In the genomic region with DNA sequence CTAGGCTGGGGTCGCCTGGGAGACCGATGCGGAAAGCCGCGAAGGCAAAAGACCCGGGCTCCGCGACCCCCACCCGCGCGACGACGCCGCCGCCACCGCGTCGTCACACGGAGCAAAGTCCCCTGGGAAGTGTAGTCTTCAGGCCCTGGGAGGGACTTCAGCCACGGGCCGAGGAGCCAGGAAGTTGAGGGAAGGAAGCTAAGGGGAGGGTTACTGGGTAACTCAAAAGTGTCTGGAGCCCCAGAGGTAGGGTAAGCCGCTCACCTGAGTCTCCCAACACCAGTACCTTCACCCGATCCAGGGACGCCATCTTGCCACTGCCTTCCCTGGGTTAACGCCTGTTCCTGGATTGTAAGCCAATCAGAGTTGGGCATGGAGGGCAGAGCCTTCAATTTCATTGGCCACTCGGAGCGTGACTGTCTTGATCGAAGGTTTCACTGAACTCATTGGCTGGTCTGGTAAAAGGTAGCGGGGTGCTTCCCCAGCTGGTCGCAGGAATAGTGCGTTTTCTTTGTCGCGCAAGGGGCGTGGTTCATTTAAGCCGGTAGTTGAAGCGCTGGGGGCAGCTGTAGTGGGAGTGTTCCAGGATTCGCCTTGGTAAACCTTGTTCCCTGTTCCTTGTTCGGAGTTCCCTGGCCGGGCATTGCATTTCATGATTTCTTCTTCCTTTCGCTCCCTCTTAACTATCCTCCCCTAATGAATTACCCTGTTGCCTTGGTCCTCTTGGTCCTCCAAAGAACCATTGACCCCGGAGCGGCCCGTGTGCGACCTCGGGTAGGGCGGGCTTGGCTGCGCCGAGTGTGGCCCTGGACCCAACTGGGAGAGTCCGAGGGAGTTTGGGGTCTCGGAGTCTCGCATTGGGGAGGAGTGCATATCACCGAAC, we compare ENCODE assay signal across 8 cellular contexts. TPM values are rescaled to one million over a fixed set of nuclear protein-coding genes. Genes with fewer than 3 reads are reported as not detected.
A peak's percentile ranks its signal among the peaks of the same experiment; 100 is the strongest.
DNase-seq lines count a peak whose midpoint lies in the region; ATAC-seq and TF ChIP-seq lines count a peak whose summit lies in the region.

Gene GTF2E1 (plus strand): TSS at position 547 of the 883 bp plus-strand sequence. CDS start 7,809 bp downstream, outside the sequence.
Gene RABL3 (minus strand): TSS at position 319 of the 883 bp plus-strand sequence. CDS start 9 bp downstream, at position 310.

- peak within 1 kb of the TSS; percentile 97 for H3K4me2 ChIP-seq in DOHH2 (ENCODE audit: low read length)
- peak within 1 kb of the TSS; percentile 99 for H3K4me2 ChIP-seq in GM23338

- H3K27me3 Mint-ChIP-seq in GM23338 (ENCODE audit: insufficient read depth, low read depth, poor library complexity) (peaks cover 14% of the 10 kb centered on the region), naive B cell (no peaks in the 10 kb centered on the region)
- H3K27me3 Mint-ChIP-seq in stimulated activated memory B cell treated with anti-CD40 and anti-IgM and Interleukin-4, amounts not matched to agents 10 μg/mL and 1 μg/mL and 100 μg/mL, for 72 hours = no peaks in the 10 kb centered on the region

- H3K9me2 ChIP-seq in DOHH2 (replicated peaks; ENCODE audit: control insufficient read depth, low read length) (no peaks in the 10 kb centered on the region), GM23338 (ENCODE audit: insufficient read depth) (0 out of 2 replicates have a peak, but pooled peaks cover 4% of the 10 kb centered on the region)

- H3K4me3 Mint-ChIP-seq in GM23338 (peak within 1 kb of the TSS; percentile 85), naive B cell (peak within 1 kb of the TSS; percentile 82 to 99 (median 96))
- peak within 1 kb of the TSS; percentile 96 for H3K4me3 Mint-ChIP-seq in stimulated activated memory B cell treated with anti-CD40 and anti-IgM and Interleukin-4, amounts not matched to agents 10 μg/mL and 1 μg/mL and 100 μg/mL, for 72 hours

- H3K27ac ChIP-seq in DOHH2 (ENCODE audit: low read depth, low read length) (peak within 1 kb of the TSS; percentile 85), GM23338 (ENCODE audit: low read depth) (peak within 1 kb of the TSS; percentile 83)

- H3K4me3 ChIP-seq in DOHH2 (ENCODE audit: low read length) = peak within 1 kb of the TSS; percentile 98
- H3K4me3 ChIP-seq in GM23338 = peak within 1 kb of the TSS; percentile 75

- H3K9me3 Mint-ChIP-seq in GM23338 (peaks cover 33% of the 10 kb centered on the region), naive B cell (no peaks in the 10 kb centered on the region)
- H3K9me3 Mint-ChIP-seq in stimulated activated memory B cell treated with anti-CD40 and anti-IgM and Interleukin-4, amounts not matched to agents 10 μg/mL and 1 μg/mL and 100 μg/mL, for 72 hours = no peaks in the 10 kb centered on the region

- H3K4me1 Mint-ChIP-seq in GM23338 (peaks cover 24% of the 10 kb centered on the region), naive B cell (peaks cover 30 to 47% (median 42%) of the 10 kb centered on the region in 3 donors)
- H3K4me1 Mint-ChIP-seq in stimulated activated memory B cell treated with anti-CD40 and anti-IgM and Interleukin-4, amounts not matched to agents 10 μg/mL and 1 μg/mL and 100 μg/mL, for 72 hours = peaks cover 41% of the 10 kb centered on the region

- H3K4me1 ChIP-seq in DOHH2 (ENCODE audit: control insufficient read depth, low read length) = peaks cover 26% of the 10 kb centered on the region
- H3K4me1 ChIP-seq in GM23338 (ENCODE audit: insufficient read depth) = peaks cover 16% of the 10 kb centered on the region

- no peak for TF ChIP-seq CTCF in DOHH2 (IDR thresholded peaks at IDR 0.05; ENCODE audit: low read depth, low read length, poor library complexity, severe bottlenecking)
- TF ChIP-seq CTCF in GM23338 (conservative IDR thresholded peaks at IDR 0.05; ENCODE audit: low read depth in 2 of 2) = no peak

- H3K9me3 ChIP-seq in DOHH2 (ENCODE audit: control insufficient read depth, insufficient read depth, low read length) = no peaks in the 10 kb centered on the region

- H3K79me2 ChIP-seq in DOHH2 (ENCODE audit: control insufficient read depth, low read length) (peaks cover 70% of the 10 kb centered on the region), GM23338 (replicated peaks; ENCODE audit: insufficient read depth) (peaks cover 47% of the 10 kb centered on the region)

- peak within 1 kb of the TSS; percentile 92 for H3K27ac Mint-ChIP-seq in GM23338
- H3K27ac Mint-ChIP-seq in naive B cell = peak within 1 kb of the TSS; percentile 96 to 99 (median 99)
- H3K27ac Mint-ChIP-seq in stimulated activated memory B cell treated with anti-CD40 and anti-IgM and Interleukin-4, amounts not matched to agents 10 μg/mL and 1 μg/mL and 100 μg/mL, for 72 hours = peak within 1 kb of the TSS; percentile 99

- H3K36me3 ChIP-seq in DOHH2 (ENCODE audit: control insufficient read depth, low read length) (peaks cover 26% of the 10 kb centered on the region), GM23338 (ENCODE audit: insufficient read depth) (peaks cover 5% of the 10 kb centered on the region; the same call in 1 of the 2 replicates)

- H2AFZ ChIP-seq in GM23338 = no peak within 1 kb of the TSS

- H4K20me1 ChIP-seq in DOHH2 (ENCODE audit: control insufficient read depth, insufficient read depth, low read depth, low read length) (no peaks in the 10 kb centered on the region), GM23338 (replicated peaks; ENCODE audit: insufficient read depth) (peaks cover 5% of the 10 kb centered on the region; the same call in 1 of the 2 replicates)

- H3K27me3 ChIP-seq in DOHH2 (ENCODE audit: control insufficient read depth, low read length) = no peaks in the 10 kb centered on the region
- H3K27me3 ChIP-seq in GM23338 (ENCODE audit: insufficient read depth) = no peaks in the 10 kb centered on the region

- H3K36me3 Mint-ChIP-seq in GM23338 (ENCODE audit: low read depth) (peaks cover 60% of the 10 kb centered on the region), naive B cell (peaks cover 0 to under 1% of the 10 kb centered on the region in 2 donors)
- peaks cover 6% of the 10 kb centered on the region for H3K36me3 Mint-ChIP-seq in stimulated activated memory B cell treated with anti-CD40 and anti-IgM and Interleukin-4, amounts not matched to agents 10 μg/mL and 1 μg/mL and 100 μg/mL, for 72 hours

- H3F3A ChIP-seq in DOHH2 (ENCODE audit: control insufficient read depth, insufficient read depth) = peaks cover 5% of the 10 kb centered on the region; the same call in 1 of the 2 replicates
- no peaks in the 10 kb centered on the region for H3F3A ChIP-seq in GM23338 (replicated peaks; ENCODE audit: low read depth)

- peak; percentile 100 for DNase-seq in GM23338 (ENCODE audit: low spot score)
- DNase-seq in LHCN-M2 (ENCODE audit: low read depth) = peak; percentile 100
- DNase-seq in RPMI8226 = peak; percentile 98
- peak; percentile 92 to 93 for DNase-seq in activated T-helper 1 cell treated with anti-CD3 and anti-CD28 coated beads, Interleukin-2, amount 50 U/mL, for 16 hours (ENCODE audit: low read depth in 1 of 2, low spot score in 1 of 2)
- peak; percentile 99 for DNase-seq in fibroblast of gingiva (ENCODE audit: low read depth)
- DNase-seq in naive B cell = peak; percentile 96

- ATAC-seq in GM23338 (peak; percentile 98), naive B cell (ENCODE audit: low read depth in 2 of 2) (peak; percentile 94 to 97)
- peak; percentile 100 for ATAC-seq in stimulated activated memory B cell treated with anti-CD40 and anti-IgM and Interleukin-4, amounts not matched to agents 10 μg/mL and 1 μg/mL and 100 μg/mL, for 72 hours

TF ChIP-seq in GM23338, 12 proteins besides CTCF, POLR2A, EP300 and RAD21:
- TF ChIP-seq ETS1 (IDR thresholded peaks at IDR 0.05) (peak; percentile 85), CREB1 (CRISPR knock-in tag; IDR thresholded peaks at IDR 0.05; ENCODE audit: low read depth) (peak; percentile 95), JUNB (IDR thresholded peaks at IDR 0.05; ENCODE audit: unreplicated experiment) (no peak), POLR2AphosphoS5 (IDR thresholded peaks at IDR 0.05; ENCODE audit: low read depth) (peak; percentile 85)

RNA-seq across cellular contexts. Expression of gene GTF2E1, which starts in this region (rescaled TPM):
- 40.9 and 69.0 TPM in 2 replicates for total RNA-seq in GM23338 (2014; rRNA removed; shearing (Covaris generic))
- 24.3 and 24.7 TPM in 2 replicates for polyA plus RNA-seq in GM23338 (2016; fragmentation: Nextera tagmentation; extraction: Ambion mirVana)
- total RNA-seq in LHCN-M2 (2014; rRNA removed) = 19.4 and 21.6 TPM in 2 replicates
- 6.8 TPM for polyA plus RNA-seq in LHCN-M2 (2012)
- 10 to 100 TPM; 10.2 to 21.1 (median 14.1) TPM for polyA plus RNA-seq in naive B cell (ENCODE audit: low read depth in 6 of 6)

RNA-seq across cellular contexts. Expression of gene RABL3, which starts in this region (rescaled TPM):
- total RNA-seq in GM23338 (2014; rRNA removed; shearing (Covaris generic)) = 9.8 and 13.1 TPM in 2 replicates
- 7.8 and 8.5 TPM in 2 replicates for polyA plus RNA-seq in GM23338 (2016; fragmentation: Nextera tagmentation; extraction: Ambion mirVana)
- 23.9 and 31.1 TPM in 2 replicates for total RNA-seq in LHCN-M2 (2014; rRNA removed)
- 13.1 TPM for polyA plus RNA-seq in LHCN-M2 (2012)
- 10 to 100 TPM; 12.7 to 24.6 (median 21.6) TPM for polyA plus RNA-seq in naive B cell (ENCODE audit: low read depth in 6 of 6)

Comparison
In these comparisons a context has a peak if more than half of its experiments do, and no peak if none do; other contexts are left out.
1. Peak in every context shown above with its lines: DNase-seq, ATAC-seq, H3K4me3 ChIP-seq and H3K27ac ChIP-seq.